ENCODE assay signal across 29 cellular contexts in genomic region chr5:168661593-168662485, GRCh38.
"Had no signal": no experiment of that assay in that cellular context is flagged by ENCODE, and none has a peak within 500 bp of the region (broad histone marks: within the 10 kb centered on the region; RNA-seq: fewer than 3 reads in every experiment).

No MANE protein-coding gene starts in this region.

- H3K4me1 ChIP-seq: SJSA1 had no signal

- H3K9ac ChIP-seq: KMS-11 had no signal

- ATAC-seq: activated CD4-positive, alpha-beta T cell treated with anti-CD3 and anti-CD28 coated beads for 36 hours; activated T-cell treated with anti-CD3 and anti-CD28 coated beads, Interleukin-2, amount 50 U/mL, for 72 hours; T-helper 17 cell had no signal

- DNase-seq: activated CD4-positive, alpha-beta memory T cell treated with anti-CD3 and anti-CD28 coated beads, Interleukin-2, amount 10 ng/mL, durations not matched to agents 7 days and 5 days; activated CD4-positive, alpha-beta T cell treated with anti-CD3 and anti-CD28 coated beads for 36 hours; activated CD4-positive, alpha-beta T cell treated with anti-CD3 and anti-CD28 coated beads, Interleukin-2, amount 50 U/mL, for 1 hour; activated CD4-positive, CD25-positive, alpha-beta regulatory T cell; activated CD8-positive, alpha-beta memory T cell treated with anti-CD3 and anti-CD28 coated beads, Interleukin-2, amount 50 U/mL, for 4 hours; activated gamma-delta T cell treated with Interleukin-2 at 50 U/mL for 16 hours; activated naive CD4-positive, alpha-beta T cell treated with anti-CD3 and anti-CD28 coated beads, Interleukin-2, amount 10 ng/mL, durations not matched to agents 7 days and 5 days; activated naive CD8-positive, alpha-beta T cell treated with anti-CD3 and anti-CD28 coated beads, Interleukin-2, amount 10 ng/mL, durations not matched to agents 7 days and 5 days; activated T-cell treated with anti-CD3 and anti-CD28 coated beads, Interleukin-2, amount 50 U/mL, for 72 hours; adrenal gland; anterior cingulate cortex; cerebellar nuclear complex; MG63; MV-4-11; NCI-H1105; NCI-H1436; NCI-H1694 treated with DMSO at 0.1 percent for 48 hours; NCI-H2029 treated with DMSO at 0.1 percent for 48 hours; NCI-H345; NCI-H510A treated with DMSO at 0.1 percent for 48 hours; NCI-H69; NK-92 treated with Interleukin-12 subunit alpha and Interleukin-12 subunit beta, amount 100 ng/mL, for 24 hours; OCI-M1; SHP77; T-helper 17 cell; T-helper 9 cell had no signal

- H3K9me3 ChIP-seq: adrenal gland, MG63, Peyer's patch, SJSA1 had no signal

- H3K27me3 ChIP-seq: adrenal gland, MG63, Peyer's patch, SJSA1 had no signal

- H3K4me3 ChIP-seq: adrenal gland, MG63, Peyer's patch, SJSA1 had no signal

- H3K36me3 ChIP-seq: adrenal gland, MG63, Peyer's patch had no signal

- H3K27ac ChIP-seq: adrenal gland, Peyer's patch, SJSA1 had no signal
